In genomic region chr11:108466405-108466804, GRCh38 we compare ENCODE assay signal across 8 cellular contexts. TPM values are rescaled to one million over a fixed set of nuclear protein-coding genes. Genes with fewer than 3 reads are reported as not detected.
DNase-seq lines count a peak whose midpoint lies in the region; ATAC-seq and TF ChIP-seq lines count a peak whose summit lies in the region.

No MANE protein-coding gene starts in this region.

- H3K36me3 ChIP-seq in heart left ventricle: no peaks in the 10 kb centered on the region
- H3K36me3 ChIP-seq in mesodermal cell (ENCODE audit: control insufficient read depth, insufficient read depth, low read length): no peaks in the 10 kb centered on the region
- no peaks in the 10 kb centered on the region for H3K36me3 ChIP-seq in uterus

- POLR2A ChIA-PET in MCF 10A (lab: Yijun Ruan, JAX): interaction anchor here (0.6 to 1.8 kb wide), 24 partner anchors 7 to 1625 kb away, joined by 3 to 11 read pairs (median 4); partner anchors contain the start of genes DDX10 and EXPH5

- H3K4me1 ChIP-seq in heart left ventricle (peaks cover 0 to 16% (median 5%) of the 10 kb centered on the region in 12 donors), mesodermal cell (ENCODE audit: control insufficient read depth, insufficient read depth, low read length, poor library complexity, severe bottlenecking) (no peaks in the 10 kb centered on the region), uterus (no peaks in the 10 kb centered on the region)

- no peaks in the 10 kb centered on the region for H3K9me3 ChIP-seq in heart left ventricle
- no peaks in the 10 kb centered on the region for H3K9me3 ChIP-seq in mesodermal cell (ENCODE audit: control insufficient read depth, low read length)
- no peaks in the 10 kb centered on the region for H3K9me3 ChIP-seq in uterus

- no peak for TF ChIP-seq POLR2A in heart left ventricle (IDR thresholded peaks at IDR 0.05)
- TF ChIP-seq POLR2A in uterus (IDR thresholded peaks at IDR 0.05): no peak

- peaks cover 11% of the 10 kb centered on the region for H3K4me1 Mint-ChIP-seq in MCF 10A (ENCODE audit: insufficient read depth, unreplicated experiment)

- intact Hi-C loops in heart left ventricle (cut with DNase I) (loop anchor here in 3 of 10 donors (2.0 to 10.0 kb wide), 4 partner anchors 30 to 244 kb away; partner anchors contain the start of genes ATM (in 2 of the 3), NPAT (in 2 of the 3) and DDX10 (in 1 of the 3)), Right ventricle myocardium inferior (cut with DNase I) (loop anchor here (2.0 to 5.0 kb wide), 4 partner anchors 126 to 344 kb away; partner anchors contain the start of genes ACAT1, ATM, EXPH5 and NPAT), MCF 10A (cut with micrococcal nuclease) (loop anchor here (2.0 to 5.0 kb wide), 2 partner anchors 181 to 244 kb away; partner anchors contain the start of genes ATM and NPAT), uterus (cut with DNase I; ENCODE audit: low total_unique reads) (no loop called here)

- H3K27ac ChIP-seq in heart left ventricle (peak overlapping the region; percentile 84 to 100 (median 96)), mesodermal cell (ENCODE audit: low read depth, low read length, severe bottlenecking) (no peak overlapping the region), uterus (peak overlapping the region; percentile 96 to 99)

- CTCF ChIA-PET in MCF 10A (lab: Yijun Ruan, JAX): interaction anchor here (0.7 to 0.9 kb wide), 2 partner anchors 145 to 181 kb away, joined by 3 to 4 read pairs; no protein-coding TSS in a partner anchor

- H3K27me3 ChIP-seq in heart left ventricle (no peaks in the 10 kb centered on the region), uterus (no peaks in the 10 kb centered on the region)

- no peaks in the 10 kb centered on the region for H3K27me3 Mint-ChIP-seq in MCF 10A (ENCODE audit: insufficient read depth, unreplicated experiment)

- BruUV-seq in MCF 10A (replicated peaks; lab: Mats Ljungman, UMichigan): no TSS peak

- no peaks in the 10 kb centered on the region for H3K9me3 Mint-ChIP-seq in MCF 10A (ENCODE audit: unreplicated experiment)

- H3K36me3 Mint-ChIP-seq in MCF 10A (ENCODE audit: insufficient read depth, unreplicated experiment): no peaks in the 10 kb centered on the region

- 60 to 63% (median 61%) methylated on average over 7 of the region's 7 CpGs for WGBS in heart left ventricle, 4 donors
- WGBS in mesodermal cell (ENCODE audit: insufficient coverage in 2 of 2), 2 experiments: 96% methylated on average over 3 to 4 of the region's 7 CpGs

- H3K27ac Mint-ChIP-seq in MCF 10A (ENCODE audit: low read depth, unreplicated experiment): peak overlapping the region; percentile 100

- DNase-seq in heart left ventricle: no peak
- no peak for DNase-seq in Right ventricle myocardium inferior (ENCODE audit: missing footprints)
- DNase-seq in MCF 10A (ENCODE audit: unreplicated experiment): no peak
- no peak for DNase-seq in uterus
- no peak for DNase-seq in stimulated activated CD4-positive, alpha-beta T cell treated with anti-CD3 and anti-CD28 coated beads, Interleukin-2, amount 100 ng/mL, for 48 hours
- no peak for DNase-seq in cerebellar nuclear complex (lab: John Stamatoyannopoulos, UW)

- peak overlapping the region; percentile 93 for H3K4me3 Mint-ChIP-seq in MCF 10A (ENCODE audit: unreplicated experiment)

- ATAC-seq in heart left ventricle (no peak), Right ventricle myocardium inferior (no peak), HG03565 (IDR thresholded peaks at IDR 0.05; ENCODE audit: unreplicated experiment) (no peak)

- no peak for TF ChIP-seq CTCF in heart left ventricle (IDR thresholded peaks at IDR 0.05)
- no peak for TF ChIP-seq CTCF in MCF 10A (IDR thresholded peaks at IDR 0.05; ENCODE audit: unreplicated experiment)
- TF ChIP-seq CTCF in uterus (IDR thresholded peaks at IDR 0.05): no peak

- H3K4me3 ChIP-seq in heart left ventricle (peak overlapping the region; percentile 49 to 83 (median 68)), mesodermal cell (ENCODE audit: extremely low read depth, insufficient read depth, low read length, poor library complexity, severe bottlenecking) (peak overlapping the region; percentile 57), uterus (peak overlapping the region; percentile 58 to 84)

RNA-seq across cellular contexts. Expression of gene C11orf65, which starts 0.9 kb away (rescaled TPM):
- 1 to 10 TPM in 3 of 9 donors, under 1 TPM in 3, not detected in 3; 0.33 to 1.9 (median 1.1) TPM for total RNA-seq in heart left ventricle
- polyA plus RNA-seq in heart left ventricle: under 1 TPM; 0.14 to 0.19 TPM
- 0.43 TPM for total RNA-seq in Right ventricle myocardium inferior
- total RNA-seq in MCF 10A (2022): 1.4 and 1.5 TPM in 2 replicates
- 1.00 TPM for polyA plus RNA-seq in mesodermal cell (2013, experiment 1 of 2)
- 0.71 TPM for polyA plus RNA-seq in mesodermal cell (2013, experiment 2 of 2)
- 1 to 10 TPM in 1 of 4 donors, under 1 TPM in 1, not detected in 2; 0.46 to 1.1 TPM for total RNA-seq in uterus

RNA-seq across cellular contexts. Expression of gene POGLUT3, which starts 31.8 kb away (rescaled TPM):
- total RNA-seq in heart left ventricle (10 to 100 TPM in 6 of 9 donors, 1 to 10 TPM in 3; 7.3 to 19.8 (median 10.2) TPM), Right ventricle myocardium inferior (13.0 TPM), MCF 10A (2022) (0.79 and 1.1 TPM in 2 replicates), uterus (100 to 1,000 TPM in 1 of 4 donors, 10 to 100 TPM in 3; 30.0 to 106 (median 51.1) TPM)
- polyA plus RNA-seq in heart left ventricle: 1 to 10 TPM; 5.3 to 6.9 TPM
- 33.0 TPM for polyA plus RNA-seq in mesodermal cell (2013, experiment 1 of 2)
- polyA plus RNA-seq in mesodermal cell (2013, experiment 2 of 2): 32.3 TPM
